ENCODE assay signal across 25 cellular contexts in the genomic region with DNA sequence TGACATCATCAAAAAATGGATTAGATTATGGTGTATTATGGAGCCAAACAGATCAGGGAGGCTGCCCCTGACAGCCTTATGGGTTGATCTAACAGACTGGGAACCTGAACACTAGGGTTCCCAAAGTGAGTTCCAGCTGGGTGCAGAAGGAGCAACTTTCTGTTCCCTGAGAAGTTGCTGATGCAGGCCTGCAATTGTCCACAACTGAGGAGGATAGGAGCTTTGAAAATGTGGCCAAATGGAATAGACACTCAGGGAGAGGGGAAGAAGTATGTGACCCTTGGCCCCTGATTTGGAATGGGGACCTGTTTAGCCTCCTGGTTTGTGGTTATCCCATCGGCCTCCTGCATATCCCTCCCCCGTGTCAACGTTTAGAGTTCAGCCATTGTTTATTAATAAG.
"Had no signal": no experiment of that assay in that cellular context is flagged by ENCODE, and none has a peak within 500 bp of the region (broad histone marks: within the 10 kb centered on the region; RNA-seq: fewer than 3 reads in every experiment).

No MANE protein-coding gene starts in this region.

- DNase-seq: stimulated activated CD4-positive, alpha-beta T cell treated with anti-CD3 and anti-CD28 coated beads, Interleukin-2, amount 100 ng/mL, for 48 hours; stimulated activated CD4-positive, alpha-beta T cell treated with anti-CD3 and anti-CD28 coated beads, Interleukin-4, amount 100 ng/mL, for 1 hour; stimulated activated CD4-positive, alpha-beta T cell treated with anti-CD3 and anti-CD28 coated beads, Interleukin-4, amount 100 ng/mL, for 24 hours; stimulated activated CD4-positive, alpha-beta T cell treated with anti-CD3 and anti-CD28 coated beads, Interleukin-4, amount 100 ng/mL, for 4 hours; stimulated activated CD8-positive, alpha-beta memory T cell treated with anti-CD3 and anti-CD28 coated beads, Interleukin-4, amount 100 ng/mL, for 48 hours; stimulated activated naive B cell treated with anti-CD40 and anti-IgM and Interleukin-4, amounts not matched to agents 10 μg/mL and 1 μg/mL and 100 μg/mL, for 72 hours; stimulated activated naive CD4-positive, alpha-beta T cell; stimulated activated naive CD4-positive, alpha-beta T cell treated with Interleukin-2 at 50 U/mL for 16 hours; stimulated activated naive CD8-positive, alpha-beta T cell treated with anti-CD3 and anti-CD28 coated beads, Interleukin-15, amount 100 ng/mL, for 72 hours; stimulated activated naive CD8-positive, alpha-beta T cell treated with anti-CD3 and anti-CD28 coated beads, Interleukin-15, Interleukin-2, amounts not matched to agents 100 U/mL and 50 U/mL, for 24 hours; stomach; substantia nigra; testis; thyroid gland; tibial artery; transverse colon; trophoblast cell; upper lobe of left lung; upper lobe of right lung; uterus had no signal

- H3K9me3 ChIP-seq: stomach, suprapubic skin, testis, thoracic aorta, thyroid gland, tibial artery, tibial nerve, transverse colon, upper lobe of left lung, upper lobe of right lung, uterus, vagina had no signal

- H3K36me3 ChIP-seq: stomach, suprapubic skin, thoracic aorta, thyroid gland, tibial artery, tibial nerve, transverse colon, upper lobe of left lung, upper lobe of right lung, uterus, vagina had no signal

- H3K27ac ChIP-seq: stomach, suprapubic skin, testis, thoracic aorta, thyroid gland, tibial artery, tibial nerve, transverse colon, upper lobe of left lung, upper lobe of right lung, uterus, vagina had no signal

- FAIRE-seq: urothelium cell line had no signal

- H3K4me3 ChIP-seq: stomach, suprapubic skin, testis, thoracic aorta, thyroid gland, tibial artery, tibial nerve, transverse colon, upper lobe of left lung, upper lobe of right lung, uterus, vagina had no signal

- H3K4me1 ChIP-seq: stomach, suprapubic skin, testis, thyroid gland, tibial artery, tibial nerve, transverse colon, upper lobe of left lung, upper lobe of right lung, uterus, vagina had no signal

- H3K27me3 ChIP-seq: stomach, suprapubic skin, testis, thyroid gland, tibial artery, tibial nerve, transverse colon, upper lobe of left lung, upper lobe of right lung, uterus, vagina had no signal
